Comparison of ENCODE assay signal across 8 cellular contexts in the genomic region with DNA sequence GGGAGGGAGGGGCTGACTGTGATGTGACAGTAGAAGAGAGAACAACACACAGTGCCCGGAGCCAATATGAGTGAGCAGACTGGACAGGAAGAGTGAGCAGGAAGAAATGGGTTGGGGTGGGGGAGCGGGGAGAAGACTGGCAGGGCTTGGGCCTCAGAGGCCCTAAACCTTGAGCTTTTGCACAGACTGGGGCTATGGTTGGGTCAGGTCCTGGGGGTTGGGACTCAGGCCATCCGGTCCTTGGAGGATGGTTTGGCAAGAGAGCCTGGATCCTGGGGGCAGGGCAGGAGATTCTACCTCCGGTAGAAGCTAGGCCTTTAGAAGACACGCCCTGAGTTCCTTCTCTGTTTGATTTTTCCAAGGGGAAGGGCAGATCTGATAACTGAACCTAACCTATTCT. TPM values are rescaled to one million over a fixed set of nuclear protein-coding genes. Genes with fewer than 3 reads are reported as not detected.
DNase-seq lines count a peak whose midpoint lies in the region; ATAC-seq and TF ChIP-seq lines count a peak whose summit lies in the region.

No MANE protein-coding gene starts in this region.

- H3K4me1 ChIP-seq in CD4-positive, alpha-beta memory T cell (ENCODE audit: insufficient read depth, low read length) = peaks cover 29% of the 10 kb centered on the region
- peaks cover 24 to 25% of the 10 kb centered on the region in 2 donors for H3K4me1 ChIP-seq in duodenal mucosa (ENCODE audit: control insufficient read depth in 1 of 2, insufficient read depth in 2 of 2, low read length in 2 of 2)

- peak overlapping the region; percentile 84 to 96 (median 94) for H3K27ac Mint-ChIP-seq in CD4-positive, alpha-beta memory T cell
- H3K27ac Mint-ChIP-seq in nephron = peak overlapping the region; percentile 4 to 75 (median 65)

- peaks cover 28 to 65% (median 39%) of the 10 kb centered on the region in 4 donors for H3K4me1 Mint-ChIP-seq in CD4-positive, alpha-beta memory T cell
- H3K4me1 Mint-ChIP-seq in nephron = peaks cover 34% of the 10 kb centered on the region

- H3K27ac ChIP-seq in CD4-positive, alpha-beta memory T cell (ENCODE audit: low read depth, low read length) = peak overlapping the region; percentile 85
- H3K27ac ChIP-seq in duodenal mucosa (ENCODE audit: low read depth, low read length) = peak overlapping the region; percentile 94

- ATAC-seq in GM21423 (IDR thresholded peaks at IDR 0.05; ENCODE audit: unreplicated experiment) = no peak

- peak overlapping the region; percentile 74 to 95 for H3K4me3 ChIP-seq in CD4-positive, alpha-beta memory T cell (ENCODE audit: low read length in 2 of 2)
- H3K4me3 ChIP-seq in duodenal mucosa (ENCODE audit: low read depth in 1 of 2, low read length in 2 of 2) = peak overlapping the region; percentile 92 to 95

- intact Hi-C loops in CD4-positive, alpha-beta memory T cell (cut with micrococcal nuclease) = loop anchor here (2.0 kb wide), 1 partner anchor 46 kb away; the partner anchor contains the start of genes RNF167 and SLC25A11

- no peaks in the 10 kb centered on the region for H3K27me3 ChIP-seq in CD4-positive, alpha-beta memory T cell (ENCODE audit: insufficient read depth, low read length)
- H3K27me3 ChIP-seq in duodenal mucosa (ENCODE audit: control insufficient read depth in 1 of 2, insufficient read depth in 2 of 2, low read length in 2 of 2) = no peaks in the 10 kb centered on the region

- peak overlapping the region; percentile 86 to 95 (median 93) for H3K4me3 Mint-ChIP-seq in CD4-positive, alpha-beta memory T cell
- peak overlapping the region; percentile 83 to 92 (median 88) for H3K4me3 Mint-ChIP-seq in nephron

- H3K9me3 Mint-ChIP-seq in CD4-positive, alpha-beta memory T cell = no peaks in the 10 kb centered on the region
- no peaks in the 10 kb centered on the region for H3K9me3 Mint-ChIP-seq in nephron

- no peaks in the 10 kb centered on the region for H3K9me3 ChIP-seq in CD4-positive, alpha-beta memory T cell (ENCODE audit: control insufficient read depth in 1 of 2, low read length in 2 of 2)
- H3K9me3 ChIP-seq in duodenal mucosa (ENCODE audit: control insufficient read depth in 1 of 2, low read length in 2 of 2) = no peaks in the 10 kb centered on the region

- CTCF ChIA-PET in CD4-positive, alpha-beta memory T cell (lab: Charles Lee; ENCODE audit: partially characterized antibody) = interaction anchor here (0.7 to 5.2 kb wide), 12 partner anchors 11 to 421 kb away, joined by 3 to 41 read pairs (median 8); partner anchors contain the start of genes INCA1, KIF1C, RNF167 and SLC25A11

- peaks cover 13 to 35% of the 10 kb centered on the region in 2 donors for H3K36me3 Mint-ChIP-seq in CD4-positive, alpha-beta memory T cell
- peaks cover 9% of the 10 kb centered on the region for H3K36me3 Mint-ChIP-seq in nephron (ENCODE audit: low read depth)

- no peak for TF ChIP-seq CTCF in nephron (IDR thresholded peaks at IDR 0.05; ENCODE audit: unreplicated experiment in 3 of 3)

- H3K9ac ChIP-seq in duodenal mucosa (ENCODE audit: low read depth in 1 of 2, low read length in 2 of 2) = peak overlapping the region; percentile 90 to 91

- peaks cover 15% of the 10 kb centered on the region for H3K36me3 ChIP-seq in CD4-positive, alpha-beta memory T cell (ENCODE audit: insufficient read depth, low read length)
- peaks cover 5 to 26% of the 10 kb centered on the region in 2 donors for H3K36me3 ChIP-seq in duodenal mucosa (ENCODE audit: control insufficient read depth in 1 of 2, insufficient read depth in 2 of 2, low read length in 2 of 2)

- no peaks in the 10 kb centered on the region for H3K27me3 Mint-ChIP-seq in CD4-positive, alpha-beta memory T cell
- H3K27me3 Mint-ChIP-seq in nephron (ENCODE audit: low read depth) = no peaks in the 10 kb centered on the region

- POLR2A ChIA-PET in CD4-positive, alpha-beta memory T cell (lab: Charles Lee; ENCODE audit: partially characterized antibody) = interaction anchor here (0.5 to 7.0 kb wide), 18 partner anchors 9 to 283 kb away, joined by 3 to 79 read pairs (median 6); partner anchors contain the start of genes C17orf107, CHRNE, INCA1 and KIF1C

- DNase-seq in CD4-positive, alpha-beta memory T cell = no peak
- peak; percentile 22 for DNase-seq in NCI-H510A treated with DMSO at 0.1 percent for 48 hours (lab: John Stamatoyannopoulos, UW)
- DNase-seq in COR-L47 (lab: John Stamatoyannopoulos, UW) = no peak
- DNase-seq in SKM-1 treated with dmso at 0.1 percent for 144 hours (lab: John Stamatoyannopoulos, UW; ENCODE audit: unreplicated experiment) = no peak
- no peak for DNase-seq in midbrain (lab: John Stamatoyannopoulos, UW)

RNA-seq across cellular contexts. Expression of gene CAMTA2, which starts 1.1 kb away (rescaled TPM):
- total RNA-seq in CD4-positive, alpha-beta memory T cell = 10 to 100 TPM; 63.0 to 84.8 TPM
- 10 to 100 TPM in 1 of 2 donors, 1 to 10 TPM in 1; 4.6 to 25.4 TPM for polyA plus RNA-seq in CD4-positive, alpha-beta memory T cell

RNA-seq across cellular contexts. Expression of gene INCA1, which starts 10.9 kb away (rescaled TPM):
- total RNA-seq in CD4-positive, alpha-beta memory T cell = under 1 TPM; 0.36 to 0.67 TPM
- under 1 TPM; 0.26 to 0.71 TPM for polyA plus RNA-seq in CD4-positive, alpha-beta memory T cell

RNA-seq across cellular contexts. Expression of gene KIF1C, which starts 11.3 kb away (rescaled TPM):
- total RNA-seq in CD4-positive, alpha-beta memory T cell = 10 to 100 TPM; 29.8 to 36.9 TPM
- polyA plus RNA-seq in CD4-positive, alpha-beta memory T cell = 10 to 100 TPM in 1 of 2 donors, 1 to 10 TPM in 1; 1.8 to 10.8 TPM

RNA-seq across cellular contexts. Expression of gene SPAG7, which starts 18.8 kb away (rescaled TPM):
- total RNA-seq in CD4-positive, alpha-beta memory T cell = 10 to 100 TPM; 36.7 to 38.4 TPM
- polyA plus RNA-seq in CD4-positive, alpha-beta memory T cell = 100 to 1,000 TPM in 1 of 2 donors, 10 to 100 TPM in 1; 94.1 to 133 TPM

RNA-seq across cellular contexts. Expression of gene ENO3, which starts 35.5 kb away (rescaled TPM):
- total RNA-seq in CD4-positive, alpha-beta memory T cell = 10 to 100 TPM; 16.2 to 21.8 TPM
- polyA plus RNA-seq in CD4-positive, alpha-beta memory T cell = 1 to 10 TPM; 1.5 to 2.4 TPM
